Comparison of ENCODE assay signal across 1 cellular context in the genomic region with DNA sequence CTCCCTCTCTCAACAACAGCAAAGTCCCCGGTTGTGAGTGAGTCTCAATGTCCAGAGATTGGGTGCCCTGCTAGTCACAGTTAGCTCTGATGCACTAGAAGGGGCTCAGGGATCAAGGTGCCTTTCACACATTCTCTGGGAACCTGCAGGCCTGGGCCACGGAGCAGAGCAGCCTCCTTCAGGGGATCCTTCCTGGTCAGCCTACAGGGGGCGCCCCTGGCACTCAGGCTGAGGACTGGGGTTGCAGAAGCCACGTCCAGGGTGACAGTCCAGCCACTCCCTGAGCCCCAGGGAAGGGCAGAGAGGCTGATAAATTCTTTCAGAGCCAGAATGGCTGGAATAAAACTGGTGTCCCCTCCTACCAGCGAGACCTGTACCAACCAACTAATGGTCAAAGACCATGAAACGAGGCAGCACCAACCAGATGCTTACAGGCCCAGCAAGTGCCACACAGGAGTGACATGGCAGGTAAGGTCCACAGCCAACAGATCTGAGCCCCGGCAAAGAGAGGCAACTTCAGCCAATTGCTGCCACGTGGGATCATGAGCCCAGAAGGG.
A peak's percentile ranks its signal among the peaks of the same experiment; 100 is the strongest.
TF ChIP-seq lines count a peak whose summit lies in the region.

No MANE protein-coding gene starts in this region.

TF ChIP-seq in H1, 55 proteins besides CTCF, POLR2A, EP300 and RAD21 (continued from another document):
- TF ChIP-seq, protein P1, sequence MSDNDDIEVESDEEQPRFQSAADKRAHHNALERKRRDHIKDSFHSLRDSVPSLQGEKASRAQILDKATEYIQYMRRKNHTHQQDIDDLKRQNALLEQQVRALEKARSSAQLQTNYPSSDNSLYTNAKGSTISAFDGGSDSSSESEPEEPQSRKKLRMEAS (IDR thresholded peaks at IDR 0.05) = peak; percentile 21; the same call in 1 of the 2 replicates
- peak in 1 of 2 experiments; percentile 68; a peak in 1 of 4 replicates for TF ChIP-seq SIN3A (conservative IDR thresholded peaks at IDR 0.05 in 1 of 2, IDR thresholded peaks at IDR 0.05 in 1 of 2; ENCODE audit: low read depth in 1 of 2, low read length in 2 of 2)
TF ChIP-seq in H1: peak in this region for 4.
